In genomic region chr6:99588618-99589289, GRCh38 we compare ENCODE assay signal across 1 cellular context.
TF ChIP-seq lines count a peak whose summit lies in the region.

No MANE protein-coding gene starts in this region.

TF ChIP-seq in HepG2, 621 proteins besides CTCF, POLR2A, EP300 and RAD21 (continued from another document):
- no peak for TF ChIP-seq IRF9 (CRISPR knock-in tag; IDR thresholded peaks at IDR 0.05; ENCODE audit: borderline replicate concordance)
- TF ChIP-seq ZNF205 (CRISPR knock-in tag; IDR thresholded peaks at IDR 0.05) = peak; percentile 93
- TF ChIP-seq MXD3 (CRISPR knock-in tag; IDR thresholded peaks at IDR 0.05) = no peak
- no peak; the same call in 1 of the 2 replicates for TF ChIP-seq KDM4B (CRISPR knock-in tag; IDR thresholded peaks at IDR 0.05)
- peak; percentile 62; the same call in 1 of the 2 replicates for TF ChIP-seq ZFX (CRISPR knock-in tag; IDR thresholded peaks at IDR 0.05; ENCODE audit: low read depth)
- TF ChIP-seq ZNF615 (CRISPR knock-in tag; IDR thresholded peaks at IDR 0.05; ENCODE audit: borderline replicate concordance) = no peak
- no peak for TF ChIP-seq HES4 (CRISPR knock-in tag; IDR thresholded peaks at IDR 0.05; ENCODE audit: borderline replicate concordance)
